Comparison of ENCODE assay signal across 23 cellular contexts in the genomic region with DNA sequence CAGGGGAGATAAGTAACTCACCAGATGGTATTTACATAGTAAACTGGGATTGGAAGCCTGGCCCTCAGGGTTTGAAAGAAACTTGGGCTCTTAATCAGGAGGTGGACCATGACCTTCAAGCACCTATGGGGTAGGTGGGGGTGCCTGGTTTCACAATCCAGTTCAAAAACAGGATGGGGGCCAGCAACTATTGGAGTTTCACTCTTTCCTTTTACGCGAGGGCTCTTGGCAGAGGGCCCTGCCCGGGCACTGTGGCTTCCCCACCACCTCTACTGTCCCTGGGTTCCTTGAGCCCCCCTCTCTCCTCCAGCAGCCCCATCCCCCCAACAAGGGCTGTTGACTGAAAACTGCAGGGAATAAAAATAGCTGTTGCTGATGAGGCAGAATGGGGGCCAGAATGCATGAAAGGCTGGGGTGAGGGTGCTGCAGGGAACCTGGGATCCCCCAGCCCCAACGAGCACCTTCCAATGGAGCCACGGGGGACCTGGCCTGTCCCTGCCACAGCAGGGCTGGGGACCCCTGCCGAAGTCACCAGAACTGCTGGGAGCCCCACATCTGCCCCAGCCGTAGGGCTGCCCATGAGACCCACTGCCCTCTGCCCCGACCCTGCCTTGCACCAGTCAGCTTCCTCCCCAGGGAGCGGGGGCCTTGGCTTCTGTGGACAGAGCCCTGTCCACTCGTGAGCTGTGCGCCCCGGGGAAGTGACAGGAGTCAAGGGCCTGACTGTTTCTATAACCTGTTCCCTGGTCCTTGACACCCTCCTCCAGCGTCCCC. TPM values are rescaled to one million over a fixed set of nuclear protein-coding genes. Genes with fewer than 3 reads are reported as not detected.
DNase-seq lines count a peak whose midpoint lies in the region; ATAC-seq, FAIRE-seq and TF ChIP-seq lines count a peak whose summit lies in the region.
"Had no signal": no experiment of that assay in that cellular context is flagged by ENCODE, and none has a peak within 500 bp of the region (broad histone marks: within the 10 kb centered on the region; RNA-seq: fewer than 3 reads in every experiment).

No MANE protein-coding gene starts in this region.

- no peaks in the 10 kb centered on the region for H3K79me1 ChIP-seq in mesenchymal stem cell (replicated peaks; ENCODE audit: low read length, poor library complexity, severe bottlenecking)

- H3K36me3 ChIP-seq in right atrium auricular region (no peaks in the 10 kb centered on the region), NT2/D1 (ENCODE audit: insufficient read depth, insufficient read length, low read length) (no peaks in the 10 kb centered on the region), mesenchymal stem cell (ENCODE audit: control insufficient read depth in 1 of 2, insufficient read depth in 2 of 2, low read depth in 1 of 2, low read length in 2 of 2) (no peaks in the 10 kb centered on the region)
- H3K36me3 ChIP-seq: MG63, prostate gland had no signal

- H2BK120ac ChIP-seq in mesenchymal stem cell (ENCODE audit: low read depth, low read length) = no peak overlapping the region

- peak overlapping the region in 1 of 2 donors; percentile 38 for H3K27ac ChIP-seq in right atrium auricular region
- no peak overlapping the region for H3K27ac ChIP-seq in mesenchymal stem cell (ENCODE audit: low read length, poor library complexity, severe bottlenecking)
- H3K27ac ChIP-seq: prostate gland, SK-N-MC had no signal

- TF ChIP-seq CTCF in right atrium auricular region (IDR thresholded peaks at IDR 0.05) = no peak

- H3K4me2 ChIP-seq in mesenchymal stem cell (ENCODE audit: low read length, poor library complexity, severe bottlenecking) = no peak overlapping the region
- H3K4me2 ChIP-seq: GM23338 had no signal

- WGBS in mesenchymal stem cell = 79% methylated on average over 13 of the region's 13 CpGs

- H2AFZ ChIP-seq in mesenchymal stem cell (ENCODE audit: low read depth, low read length) = no peak overlapping the region
- H2AFZ ChIP-seq: GM23338 had no signal

- H3K9ac ChIP-seq in NT2/D1 (ENCODE audit: insufficient read length, low read depth) (peak overlapping the region; percentile 8), mesenchymal stem cell (ENCODE audit: low read length) (no peak overlapping the region)

- no peak overlapping the region for H3K18ac ChIP-seq in mesenchymal stem cell (ENCODE audit: low read depth in 1 of 2, low read length in 2 of 2)

- intact Hi-C loops in Right ventricle myocardium superior (cut with DNase I) = loop anchor here (5.0 kb wide), 1 partner anchor 60 kb away; no protein-coding TSS in a partner anchor

- H3K23ac ChIP-seq in mesenchymal stem cell (ENCODE audit: low read length in 2 of 2) = no peak overlapping the region

- H3K4me3 ChIP-seq in right atrium auricular region = no peak overlapping the region
- no peak overlapping the region for H3K4me3 ChIP-seq in NT2/D1 (ENCODE audit: insufficient read length, low read depth)
- no peak overlapping the region for H3K4me3 ChIP-seq in mesenchymal stem cell (ENCODE audit: insufficient read depth in 1 of 2, low read depth in 1 of 2, low read length in 2 of 2)
- H3K4me3 ChIP-seq: GM23338, MG63, prostate gland, SK-N-MC had no signal

- H3K4me1 ChIP-seq in right atrium auricular region = peaks cover 0 to 75% of the 10 kb centered on the region in 2 donors
- H3K4me1 ChIP-seq in NT2/D1 (ENCODE audit: insufficient read depth, insufficient read length) = peaks cover 37% of the 10 kb centered on the region
- H3K4me1 ChIP-seq in mesenchymal stem cell (ENCODE audit: control insufficient read depth, insufficient read depth, low read depth, low read length) = peaks cover 16% of the 10 kb centered on the region
- H3K4me1 ChIP-seq: prostate gland had no signal

- no peak overlapping the region for H2AK5ac ChIP-seq in mesenchymal stem cell (ENCODE audit: low read length, severe bottlenecking)

- no peak overlapping the region for H2BK5ac ChIP-seq in mesenchymal stem cell (ENCODE audit: low read depth, low read length, poor library complexity, severe bottlenecking)

- ATAC-seq in Right ventricle myocardium superior (ENCODE audit: poor library complexity) (no peak), GM21723 (IDR thresholded peaks at IDR 0.05; ENCODE audit: unreplicated experiment) (no peak)
- ATAC-seq: CD8-positive, alpha-beta T cell; GM23338; natural killer cell treated with Interleukin-12 subunit alpha and Interleukin-12 subunit beta and Interleukin-15 and Interleukin-18, amount 100 ng/mL, for 72 hours; PC-3 had no signal

- peak overlapping the region in 1 of 2 experiments; percentile 6 for H3K4ac ChIP-seq in mesenchymal stem cell (ENCODE audit: low read depth in 1 of 2, low read length in 2 of 2)

- DNase-seq in Right ventricle myocardium superior (peak; percentile 47), right atrium auricular region (ENCODE audit: low spot score) (no peak), NT2/D1 (ENCODE audit: low read depth, low spot score) (no peak), mesenchymal stem cell (no peak), urothelium cell line (ENCODE audit: low spot score) (no peak), NCI-H2196 (lab: John Stamatoyannopoulos, UW; ENCODE audit: unreplicated experiment) (no peak), SHP77 treated with DMSO at 0.1 percent for 48 hours (lab: John Stamatoyannopoulos, UW) (no peak)
- DNase-seq: activated naive CD4-positive, alpha-beta T cell treated with anti-CD3 and anti-CD28 coated beads for 36 hours; CD8-positive, alpha-beta T cell; mesendoderm; MG63; NCI-H2029; NCI-H524 treated with DMSO at 0.1 percent for 48 hours; PC-3; trophoblast cell had no signal

- H4K8ac ChIP-seq in mesenchymal stem cell (ENCODE audit: low read length) = no peak overlapping the region

- peak; percentile 63 for FAIRE-seq in urothelium cell line (lab: Jason Lieb, UNC)
- FAIRE-seq: colon, endometrium had no signal

- H3K9me3 ChIP-seq in right atrium auricular region (no peaks in the 10 kb centered on the region), NT2/D1 (ENCODE audit: insufficient read depth, low read length) (peaks cover 3% of the 10 kb centered on the region; the same call in 1 of the 2 replicates), mesenchymal stem cell (ENCODE audit: control insufficient read depth, low read length) (peaks cover 1% of the 10 kb centered on the region)
- H3K9me3 ChIP-seq: prostate gland had no signal

- H4K91ac ChIP-seq in mesenchymal stem cell (ENCODE audit: low read length) = no peak overlapping the region

- no peak overlapping the region for H2BK12ac ChIP-seq in mesenchymal stem cell (ENCODE audit: low read length in 2 of 2)

- no peak overlapping the region for H3K14ac ChIP-seq in mesenchymal stem cell (ENCODE audit: low read length in 2 of 2)

- no peaks in the 10 kb centered on the region for H3K27me3 ChIP-seq in right atrium auricular region
- H3K27me3 ChIP-seq in NT2/D1 (ENCODE audit: insufficient read depth, insufficient read length) = peaks cover 15% of the 10 kb centered on the region
- H3K27me3 ChIP-seq in mesenchymal stem cell (ENCODE audit: control insufficient read depth in 1 of 2, insufficient read depth in 1 of 2, low read length in 2 of 2) = peaks cover 22 to 30% of the 10 kb centered on the region in 2 experiments

- H2BK15ac ChIP-seq in mesenchymal stem cell (ENCODE audit: low read depth, poor library complexity, severe bottlenecking) = peak overlapping the region; percentile 21

RNA-seq across cellular contexts. Expression of a gene that starts 11.1 kb away (rescaled TPM):
- total RNA-seq in Right ventricle myocardium superior (0.30 TPM), right atrium auricular region (under 1 TPM in 1 of 2 donors, not detected in 1; 0.08 TPM)
- polyA plus RNA-seq in mesenchymal stem cell (2013, experiment 1 of 2) = 0.26 TPM
- 0.38 TPM for polyA plus RNA-seq in mesenchymal stem cell (2013, experiment 2 of 2)

RNA-seq across cellular contexts. Expression of a gene that starts 14.3 kb away (rescaled TPM):
- total RNA-seq in Right ventricle myocardium superior (0.56 TPM), right atrium auricular region (1 to 10 TPM in 1 of 2 donors, under 1 TPM in 1; 0.74 to 2.5 TPM)
- polyA plus RNA-seq in mesenchymal stem cell (2013, experiment 1 of 2) = under 0.01 TPM
- polyA plus RNA-seq in mesenchymal stem cell (2013, experiment 2 of 2) = not detected
- total RNA-seq: PC-3 had no signal
- polyA plus RNA-seq: keratinocyte had no signal

RNA-seq across cellular contexts. Expression of a gene that starts 33.4 kb away (rescaled TPM):
- total RNA-seq in Right ventricle myocardium superior = 31.9 TPM
- total RNA-seq in right atrium auricular region = 100 to 1,000 TPM in 1 of 2 donors, 10 to 100 TPM in 1; 74.6 to 109 TPM
- 0.08 TPM for polyA plus RNA-seq in mesenchymal stem cell (2013, experiment 1 of 2)
- 0.11 TPM for polyA plus RNA-seq in mesenchymal stem cell (2013, experiment 2 of 2)
- total RNA-seq: PC-3 had no signal

RNA-seq across cellular contexts. Expression of a gene that starts 54.9 kb away (rescaled TPM):
- total RNA-seq in Right ventricle myocardium superior (8.9 TPM), right atrium auricular region (1 to 10 TPM; 2.2 to 7.3 TPM)
- not detected for polyA plus RNA-seq in mesenchymal stem cell (2013, experiment 1 of 2)
- 0.07 TPM for polyA plus RNA-seq in mesenchymal stem cell (2013, experiment 2 of 2)
- total RNA-seq: PC-3 had no signal
